In genomic region chr18:58208207-58208944, GRCh38 we compare ENCODE assay signal across 1 cellular context.
TF ChIP-seq lines count a peak whose summit lies in the region.

No MANE protein-coding gene starts in this region.

TF ChIP-seq in IMR-90, 13 proteins besides CTCF, POLR2A, EP300 and RAD21:
- TF ChIP-seq, protein P1, sequence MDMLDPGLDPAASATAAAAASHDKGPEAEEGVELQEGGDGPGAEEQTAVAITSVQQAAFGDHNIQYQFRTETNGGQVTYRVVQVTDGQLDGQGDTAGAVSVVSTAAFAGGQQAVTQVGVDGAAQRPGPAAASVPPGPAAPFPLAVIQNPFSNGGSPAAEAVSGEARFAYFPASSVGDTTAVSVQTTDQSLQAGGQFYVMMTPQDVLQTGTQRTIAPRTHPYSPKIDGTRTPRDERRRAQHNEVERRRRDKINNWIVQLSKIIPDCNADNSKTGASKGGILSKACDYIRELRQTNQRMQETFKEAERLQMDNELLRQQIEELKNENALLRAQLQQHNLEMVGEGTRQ (IDR thresholded peaks at IDR 0.05; ENCODE audit: low read depth, low read length), result no peak
- TF ChIP-seq MAZ (IDR thresholded peaks at IDR 0.05; ENCODE audit: borderline replicate concordance, low read depth, low read length) (no peak), BHLHE40 (IDR thresholded peaks at IDR 0.05; ENCODE audit: low read depth, low read length) (peak; percentile 73), FOS (IDR thresholded peaks at IDR 0.05; ENCODE audit: low read depth, low read length) (peak; percentile 63), MAFK (IDR thresholded peaks at IDR 0.05; ENCODE audit: low read depth, low read length) (no peak), CHD1 (IDR thresholded peaks at IDR 0.05; ENCODE audit: low read depth, low read length) (no peak), RCOR1 (IDR thresholded peaks at IDR 0.05; ENCODE audit: insufficient replicate concordance, low read length) (no peak), SMC3 (IDR thresholded peaks at IDR 0.05; ENCODE audit: low read depth, low read length) (no peak)
- TF ChIP-seq, protein P2, sequence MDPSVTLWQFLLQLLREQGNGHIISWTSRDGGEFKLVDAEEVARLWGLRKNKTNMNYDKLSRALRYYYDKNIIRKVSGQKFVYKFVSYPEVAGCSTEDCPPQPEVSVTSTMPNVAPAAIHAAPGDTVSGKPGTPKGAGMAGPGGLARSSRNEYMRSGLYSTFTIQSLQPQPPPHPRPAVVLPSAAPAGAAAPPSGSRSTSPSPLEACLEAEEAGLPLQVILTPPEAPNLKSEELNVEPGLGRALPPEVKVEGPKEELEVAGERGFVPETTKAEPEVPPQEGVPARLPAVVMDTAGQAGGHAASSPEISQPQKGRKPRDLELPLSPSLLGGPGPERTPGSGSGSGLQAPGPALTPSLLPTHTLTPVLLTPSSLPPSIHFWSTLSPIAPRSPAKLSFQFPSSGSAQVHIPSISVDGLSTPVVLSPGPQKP (IDR thresholded peaks at IDR 0.05; ENCODE audit: borderline replicate concordance, low read depth, low read length), result no peak
